In genomic region chrX:130167040-130167439, GRCh38 we compare ENCODE assay signal across 8 cellular contexts. TPM values are rescaled to one million over a fixed set of nuclear protein-coding genes. Genes with fewer than 3 reads are reported as not detected.
DNase-seq lines count a peak whose midpoint lies in the region; TF ChIP-seq lines count a peak whose summit lies in the region.
"Had no signal": no experiment of that assay in that cellular context is flagged by ENCODE, and none has a peak within 500 bp of the region (broad histone marks: within the 10 kb centered on the region; RNA-seq: fewer than 3 reads in every experiment).

No MANE protein-coding gene starts in this region.

- H2AFZ ChIP-seq in osteoblast (ENCODE audit: low read length): no peak overlapping the region

- no peak overlapping the region for H3K27ac ChIP-seq in osteoblast (ENCODE audit: low read depth, low read length)

- no peaks in the 10 kb centered on the region for H3K27me3 ChIP-seq in osteoblast (ENCODE audit: insufficient read depth, low read length)

- no peak for TF ChIP-seq CTCF in GM12864 (IDR thresholded peaks at IDR 0.05; ENCODE audit: low read depth, low read length, missing control alignments)
- no peak for TF ChIP-seq CTCF in choroid plexus epithelial cell (conservative IDR thresholded peaks at IDR 0.05; ENCODE audit: low read depth, low read length)
- TF ChIP-seq CTCF in osteoblast (IDR thresholded peaks at IDR 0.05; ENCODE audit: extremely low read depth, low read depth, low read length): no peak

- H3K9me3 ChIP-seq in osteoblast (ENCODE audit: low read depth, low read length): no peaks in the 10 kb centered on the region

- H3K4me1 ChIP-seq in osteoblast (ENCODE audit: insufficient read depth, low read length): peaks cover 17% of the 10 kb centered on the region

- H3K4me3 ChIP-seq in GM12864 (ENCODE audit: low read depth, low read length): peak overlapping the region; percentile 85; the same call in 1 of the 2 replicates
- H3K4me3 ChIP-seq in choroid plexus epithelial cell (ENCODE audit: low read depth, low read length): peak overlapping the region; percentile 73
- peak overlapping the region; percentile 74 for H3K4me3 ChIP-seq in osteoblast (ENCODE audit: insufficient read depth, low read length)

- CTCF ChIA-PET in HEK293T (lab: Yijun Ruan, JAX): no interaction called here

- POLR2A ChIA-PET in HEK293T (lab: Yijun Ruan, JAX): interaction anchor here (0.9 kb wide), 1 partner anchor 9 kb away, joined by 3 read pairs; no protein-coding TSS in a partner anchor

- H3K36me3 ChIP-seq in osteoblast (ENCODE audit: insufficient read depth, low read length): no peaks in the 10 kb centered on the region

- peaks cover 21% of the 10 kb centered on the region for H3K79me2 ChIP-seq in osteoblast (ENCODE audit: insufficient read depth, low read length)

- no peaks in the 10 kb centered on the region for H4K20me1 ChIP-seq in osteoblast (ENCODE audit: insufficient read depth, low read length)

- DNase-seq in GM12864 (ENCODE audit: low read depth): no peak
- peak; percentile 20 for DNase-seq in NCI-H146 (lab: John Stamatoyannopoulos, UW)
- DNase-seq in choroid plexus epithelial cell (ENCODE audit: low read depth): no peak
- no peak for DNase-seq in osteoblast (ENCODE audit: insufficient read length, low spot score, missing footprints)
- no peak for DNase-seq in AG08396 (ENCODE audit: low spot score)
- no peak for DNase-seq in HEK293T (ENCODE audit: extremely low spot score)
- DNase-seq in activated effector memory CD4-positive, alpha-beta T cell treated with anti-CD3 and anti-CD28 coated beads, Interleukin-2, amount 50 U/mL, for 16 hours: no peak
- DNase-seq: NCI-H526 treated with DMSO at 0.1 percent for 48 hours had no signal

- H3K4me2 ChIP-seq in osteoblast (ENCODE audit: insufficient read depth, low read length): peak overlapping the region; percentile 84

TF ChIP-seq in HEK293T, 16 proteins besides CTCF, POLR2A, EP300 and RAD21:
- TF ChIP-seq FOXM1 (IDR thresholded peaks at IDR 0.05; ENCODE audit: borderline replicate concordance): no peak
- TF ChIP-seq SP1 (IDR thresholded peaks at IDR 0.05): no peak
- TF ChIP-seq FOXA1 (IDR thresholded peaks at IDR 0.05): no peak
- TF ChIP-seq ZNF384 (IDR thresholded peaks at IDR 0.05): no peak
- TF ChIP-seq HDGF (IDR thresholded peaks at IDR 0.05; ENCODE audit: borderline replicate concordance): no peak
- no peak for TF ChIP-seq NFRKB (IDR thresholded peaks at IDR 0.05)
- TF ChIP-seq SUZ12 (IDR thresholded peaks at IDR 0.05): no peak
- TF ChIP-seq FOXK2 (IDR thresholded peaks at IDR 0.05): no peak
- no peak for TF ChIP-seq BHLHE40 (IDR thresholded peaks at IDR 0.05; ENCODE audit: borderline replicate concordance)
- no peak for TF ChIP-seq TARDBP (IDR thresholded peaks at IDR 0.05)
- no peak for TF ChIP-seq ARNT (IDR thresholded peaks at IDR 0.05)
- no peak for TF ChIP-seq CTBP1 (IDR thresholded peaks at IDR 0.05; ENCODE audit: borderline replicate concordance)
- TF ChIP-seq L3MBTL2 (conservative IDR thresholded peaks at IDR 0.05): no peak
- TF ChIP-seq LEF1 (IDR thresholded peaks at IDR 0.05; ENCODE audit: borderline replicate concordance): no peak
- no peak for TF ChIP-seq ELF4 (IDR thresholded peaks at IDR 0.05)
- TF ChIP-seq PKNOX1 (IDR thresholded peaks at IDR 0.05): no peak

RNA-seq across cellular contexts. Expression of gene AIFM1, which starts 1.4 kb away (rescaled TPM):
- 13.8 and 15.2 TPM in 2 replicates for total RNA-seq in osteoblast

RNA-seq across cellular contexts. Expression of gene RAB33A, which starts 4.7 kb away (rescaled TPM):
- total RNA-seq in osteoblast: 6.2 and 8.0 TPM in 2 replicates

RNA-seq across cellular contexts. Expression of gene ELF4, which starts 56.7 kb away (rescaled TPM):
- 24.8 and 25.0 TPM in 2 replicates for total RNA-seq in osteoblast
